18 cellular contexts compared by ENCODE assay signal in the genomic region with DNA sequence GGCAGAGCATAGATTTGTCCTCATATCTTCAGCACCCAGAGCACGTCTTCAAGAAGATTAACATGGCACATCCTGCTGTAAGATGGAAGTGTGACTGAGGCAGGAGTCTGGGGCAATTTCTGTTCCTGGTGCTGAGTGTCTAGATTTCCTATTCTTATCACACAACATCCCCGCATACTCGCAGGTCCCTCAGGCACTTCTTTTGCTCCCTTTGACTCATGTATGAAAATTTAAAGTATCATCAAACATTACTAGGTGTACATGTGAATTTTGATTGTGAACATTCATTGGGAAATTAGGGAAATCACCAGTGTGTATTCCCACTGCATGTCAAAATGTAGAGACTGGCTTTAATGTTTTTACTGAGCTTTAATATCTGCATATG. TPM values are rescaled to one million over a fixed set of nuclear protein-coding genes. Genes with fewer than 3 reads are reported as not detected.
"Had no signal": no experiment of that assay in that cellular context is flagged by ENCODE, and none has a peak within 500 bp of the region (broad histone marks: within the 10 kb centered on the region; RNA-seq: fewer than 3 reads in every experiment).

No MANE protein-coding gene starts in this region.

- H3K4me3 ChIP-seq: coronary artery, lung, sigmoid colon, thoracic aorta had no signal

- H3K36me3 Mint-ChIP-seq: activated naive CD8-positive, alpha-beta T cell treated with anti-CD3 and anti-CD28 coated beads, Interleukin-2, amount 10 ng/mL, durations not matched to agents 7 days and 5 days; naive thymus-derived CD4-positive, alpha-beta T cell had no signal

- H3K9me3 Mint-ChIP-seq: activated CD8-positive, alpha-beta T cell treated with anti-CD3 and anti-CD28 coated beads for 36 hours; activated naive CD8-positive, alpha-beta T cell treated with anti-CD3 and anti-CD28 coated beads, Interleukin-2, amount 10 ng/mL, durations not matched to agents 7 days and 5 days had no signal

- H3K27ac ChIP-seq: thoracic aorta, VCaP had no signal

- DNase-seq: activated CD4-positive, alpha-beta T cell treated with anti-CD3 and anti-CD28 coated beads for 36 hours; activated CD8-positive, alpha-beta memory T cell treated with anti-CD3 and anti-CD28 coated beads, Interleukin-2, amount 50 U/mL, for 48 hours; activated CD8-positive, alpha-beta T cell treated with anti-CD3 and anti-CD28 coated beads for 36 hours; activated naive CD8-positive, alpha-beta T cell treated with anti-CD3 and anti-CD28 coated beads, Interleukin-2, amount 10 ng/mL, durations not matched to agents 7 days and 5 days; caudate nucleus; effector CD4-positive, alpha-beta T cell; hypothalamus; naive thymus-derived CD4-positive, alpha-beta T cell; stimulated activated CD4-positive, alpha-beta T cell treated with anti-CD3 and anti-CD28 coated beads, Interleukin-4, amount 100 ng/mL, for 1 hour; stimulated activated CD8-positive, alpha-beta memory T cell treated with anti-CD3 and anti-CD28 coated beads, Interleukin-4, amount 100 ng/mL, for 48 hours; stimulated activated naive CD8-positive, alpha-beta T cell treated with anti-CD3 and anti-CD28 coated beads, Interleukin-15, Interleukin-2, amounts not matched to agents 100 U/mL and 50 U/mL, for 24 hours; T-helper 9 cell had no signal

- H3K27ac Mint-ChIP-seq: activated CD4-positive, alpha-beta T cell treated with anti-CD3 and anti-CD28 coated beads for 36 hours; activated CD8-positive, alpha-beta T cell treated with anti-CD3 and anti-CD28 coated beads for 36 hours; activated naive CD8-positive, alpha-beta T cell treated with anti-CD3 and anti-CD28 coated beads, Interleukin-2, amount 10 ng/mL, durations not matched to agents 7 days and 5 days; naive thymus-derived CD4-positive, alpha-beta T cell had no signal

- ATAC-seq: activated CD4-positive, alpha-beta T cell treated with anti-CD3 and anti-CD28 coated beads for 36 hours; activated CD8-positive, alpha-beta T cell treated with anti-CD3 and anti-CD28 coated beads for 36 hours; naive thymus-derived CD4-positive, alpha-beta T cell; stimulated activated naive CD8-positive, alpha-beta T cell treated with anti-CD3 and anti-CD28 coated beads, Interleukin-15, Interleukin-2, amounts not matched to agents 100 U/mL and 50 U/mL, for 24 hours had no signal

- H3K4me1 Mint-ChIP-seq: activated CD4-positive, alpha-beta T cell treated with anti-CD3 and anti-CD28 coated beads for 36 hours; activated naive CD8-positive, alpha-beta T cell treated with anti-CD3 and anti-CD28 coated beads, Interleukin-2, amount 10 ng/mL, durations not matched to agents 7 days and 5 days had no signal

- H3K9me3 ChIP-seq: sigmoid colon, thoracic aorta had no signal

- H3K36me3 ChIP-seq: sigmoid colon, thoracic aorta had no signal

- H3K4me3 Mint-ChIP-seq: activated CD4-positive, alpha-beta T cell treated with anti-CD3 and anti-CD28 coated beads for 36 hours; activated CD8-positive, alpha-beta T cell treated with anti-CD3 and anti-CD28 coated beads for 36 hours; activated naive CD8-positive, alpha-beta T cell treated with anti-CD3 and anti-CD28 coated beads, Interleukin-2, amount 10 ng/mL, durations not matched to agents 7 days and 5 days; naive thymus-derived CD4-positive, alpha-beta T cell had no signal

- H3K27me3 ChIP-seq: sigmoid colon had no signal

RNA-seq across cellular contexts. Expression of gene TRIL, which starts 31.5 kb away (rescaled TPM):
- total RNA-seq: activated CD4-positive, alpha-beta T cell treated with anti-CD3 and anti-CD28 coated beads for 36 hours; activated CD8-positive, alpha-beta T cell treated with anti-CD3 and anti-CD28 coated beads for 36 hours; activated naive CD8-positive, alpha-beta T cell treated with anti-CD3 and anti-CD28 coated beads, Interleukin-2, amount 10 ng/mL, durations not matched to agents 7 days and 5 days; mononuclear cell had no signal
- polyA plus RNA-seq: naive thymus-derived CD4-positive, alpha-beta T cell had no signal
